ENCODE assay signal across 19 cellular contexts in the genomic region with DNA sequence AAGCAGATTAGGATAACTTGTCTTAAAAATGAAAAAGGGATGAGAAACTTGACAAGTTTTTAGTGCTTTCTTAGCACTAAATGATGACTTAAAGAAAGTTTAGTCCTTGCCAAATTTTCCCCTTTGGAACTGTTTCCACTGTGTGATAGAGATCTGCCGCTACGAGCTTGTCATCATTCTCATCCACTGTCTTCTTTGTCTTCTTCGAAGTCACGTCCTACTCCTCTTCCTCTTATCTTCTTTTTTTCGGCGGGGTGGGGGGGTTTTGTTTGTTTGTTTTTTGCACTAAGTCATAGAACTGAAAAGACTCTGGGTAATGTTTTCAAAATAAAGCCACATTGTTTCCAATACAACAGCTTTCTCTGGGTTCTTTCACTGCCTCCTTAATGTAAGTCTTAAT.
DNase-seq lines count a peak whose midpoint lies in the region; ATAC-seq, FAIRE-seq and TF ChIP-seq lines count a peak whose summit lies in the region.
"Had no signal": no experiment of that assay in that cellular context is flagged by ENCODE, and none has a peak within 500 bp of the region (broad histone marks: within the 10 kb centered on the region; RNA-seq: fewer than 3 reads in every experiment).

No MANE protein-coding gene starts in this region.

- no peaks in the 10 kb centered on the region for H3K9me3 ChIP-seq in CD8-positive, alpha-beta memory T cell (ENCODE audit: low read length)
- no peaks in the 10 kb centered on the region for H3K9me3 ChIP-seq in stomach

- no peak for TF ChIP-seq CTCF in WTC11 (IDR thresholded peaks at IDR 0.05)
- no peak for TF ChIP-seq CTCF in fibroblast of villous mesenchyme (IDR thresholded peaks at IDR 0.05; ENCODE audit: insufficient read depth, low read depth, low read length)
- TF ChIP-seq CTCF in progenitor cell of endocrine pancreas (IDR thresholded peaks at IDR 0.05; ENCODE audit: unreplicated experiment), result no peak
- no peak for TF ChIP-seq CTCF in stomach (IDR thresholded peaks at IDR 0.05)

- peaks cover 4% of the 10 kb centered on the region for H3K36me3 ChIP-seq in CD8-positive, alpha-beta memory T cell (ENCODE audit: insufficient read depth, low read length)
- peaks cover 11 to 41% (median 31%) of the 10 kb centered on the region in 4 donors for H3K36me3 ChIP-seq in stomach

- no peak overlapping the region for H3K27ac Mint-ChIP-seq in CD8-positive, alpha-beta memory T cell
- H3K27ac Mint-ChIP-seq in WTC11 (0 out of 2 replicates have a peak overlapping the region, but pooled peaks have one; percentile 26), progenitor cell of endocrine pancreas (peak overlapping the region; percentile 62)
- H3K27ac Mint-ChIP-seq: B cell; CD4-positive, alpha-beta T cell; GM23338 had no signal

- no peak overlapping the region for H3K4me3 ChIP-seq in CD8-positive, alpha-beta memory T cell (ENCODE audit: low read length)
- H3K4me3 ChIP-seq in fibroblast of villous mesenchyme (ENCODE audit: low read depth, low read length) (no peak overlapping the region), stomach (no peak overlapping the region)
- H3K4me3 ChIP-seq: GM23338 had no signal

- POLR2A ChIA-PET in CD8-positive, alpha-beta memory T cell (lab: Charles Lee), result interaction anchor here (0.7 kb wide), 1 partner anchor 13 kb away, joined by 4 read pairs; no protein-coding TSS in a partner anchor
- POLR2A ChIA-PET in WTC11 (lab: Charles Lee), result no interaction called here

- FAIRE-seq in HTR-8/SVneo (lab: Jason Lieb, UNC), result no peak
- FAIRE-seq: G401.6, GM12891, HepG2 had no signal

- TF ChIP-seq EP300 in stomach (IDR thresholded peaks at IDR 0.05), result no peak

- peaks cover 2% of the 10 kb centered on the region for H3K4me1 ChIP-seq in CD8-positive, alpha-beta memory T cell (ENCODE audit: insufficient read depth, low read length)
- H3K4me1 ChIP-seq in stomach, result no peaks in the 10 kb centered on the region

- no peaks in the 10 kb centered on the region for H3K27me3 Mint-ChIP-seq in CD8-positive, alpha-beta memory T cell
- H3K27me3 Mint-ChIP-seq in WTC11 (ENCODE audit: low read depth), result no peaks in the 10 kb centered on the region
- H3K27me3 Mint-ChIP-seq in progenitor cell of endocrine pancreas, result no peaks in the 10 kb centered on the region
- H3K27me3 Mint-ChIP-seq: B cell; CD4-positive, alpha-beta T cell had no signal

- no peaks in the 10 kb centered on the region for H3K27me3 ChIP-seq in CD8-positive, alpha-beta memory T cell (ENCODE audit: insufficient read depth, low read length, poor library complexity, severe bottlenecking)
- no peaks in the 10 kb centered on the region for H3K27me3 ChIP-seq in stomach

- 74 to 85% (median 78%) methylated on average over 6 of the region's 6 CpGs for WGBS in stomach, 5 donors

- in situ Hi-C loops in ACHN (cut with HindIII; ENCODE audit: low pct_ligation_motif_present, low pct_unique_long_range_greater_than_20kb, low sequenced_read_pairs), result no loop called here

- CTCF ChIA-PET in CD8-positive, alpha-beta memory T cell (lab: Charles Lee), result no interaction called here
- CTCF ChIA-PET in WTC11 (lab: Charles Lee), result interaction anchor here (0.5 kb wide), 1 partner anchor 566 kb away, joined by 3 read pairs; no protein-coding TSS in a partner anchor

- H3K9me3 Mint-ChIP-seq in CD8-positive, alpha-beta memory T cell, result no peaks in the 10 kb centered on the region
- no peaks in the 10 kb centered on the region for H3K9me3 Mint-ChIP-seq in WTC11
- H3K9me3 Mint-ChIP-seq in progenitor cell of endocrine pancreas (ENCODE audit: low read depth), result no peaks in the 10 kb centered on the region
- H3K9me3 Mint-ChIP-seq: CD4-positive, alpha-beta T cell; GM23338 had no signal

- no peak overlapping the region for H3K4me3 Mint-ChIP-seq in CD8-positive, alpha-beta memory T cell
- H3K4me3 Mint-ChIP-seq in WTC11 (no peak overlapping the region), progenitor cell of endocrine pancreas (ENCODE audit: low read depth) (no peak overlapping the region)
- H3K4me3 Mint-ChIP-seq: B cell; CD4-positive, alpha-beta T cell; GM23338 had no signal

- peaks cover 2 to 4% (median 3%) of the 10 kb centered on the region in 3 donors for H3K4me1 Mint-ChIP-seq in CD8-positive, alpha-beta memory T cell
- H3K4me1 Mint-ChIP-seq in WTC11, result peaks cover 12% of the 10 kb centered on the region
- peaks cover 11% of the 10 kb centered on the region for H3K4me1 Mint-ChIP-seq in progenitor cell of endocrine pancreas (ENCODE audit: low read depth)
- H3K4me1 Mint-ChIP-seq: B cell had no signal

- H3K27ac ChIP-seq in CD8-positive, alpha-beta memory T cell (ENCODE audit: low read depth, low read length), result peak overlapping the region; percentile 24
- H3K27ac ChIP-seq in stomach, result no peak overlapping the region

- no peak for TF ChIP-seq POLR2A in stomach (IDR thresholded peaks at IDR 0.05)

- DNase-seq in CD8-positive, alpha-beta memory T cell, result no peak
- DNase-seq in WTC11 (ENCODE audit: low spot score) (no peak), fibroblast of villous mesenchyme (ENCODE audit: low read depth) (peak; percentile 48), progenitor cell of endocrine pancreas (ENCODE audit: low spot score, unreplicated experiment) (no peak), stomach (no peak), ACHN (no peak), cortex of kidney (lab: John Stamatoyannopoulos, UW) (no peak), HTR-8/SVneo (ENCODE audit: insufficient read length, low spot score) (no peak)
- DNase-seq: 8988T; C1 segment of cervical spinal cord; CD4-positive, alpha-beta T cell; DMS79; EL; H7 had no signal

- no peak for ATAC-seq in WTC11
- ATAC-seq: GM23338 had no signal

- H3K36me3 Mint-ChIP-seq in CD8-positive, alpha-beta memory T cell, result peaks cover 19 to 55% (median 34%) of the 10 kb centered on the region in 3 donors
- no peaks in the 10 kb centered on the region for H3K36me3 Mint-ChIP-seq in WTC11
- H3K36me3 Mint-ChIP-seq in progenitor cell of endocrine pancreas (ENCODE audit: insufficient read depth), result peaks cover 7% of the 10 kb centered on the region

- intact Hi-C loops in stomach (cut with DNase I; ENCODE audit: low total_unique reads), result no loop called here

TF ChIP-seq in WTC11, 78 proteins besides CTCF, POLR2A, EP300 and RAD21:
- TF ChIP-seq ZNF138 (CRISPR knock-in tag; conservative IDR thresholded peaks at IDR 0.05), result no peak

Comparison
In these comparisons a context has a peak if more than half of its experiments do, and no peak if none do; other contexts are left out.
1. H3K27ac Mint-ChIP-seq: peak in WTC11 (single experiment) and progenitor cell of endocrine pancreas (single experiment); none in CD8-positive, alpha-beta memory T cell (0 of 8).